ENCODE assay signal across 9 cellular contexts in genomic region chr6:137868721-137869631, GRCh38. TPM values are rescaled to one million over a fixed set of nuclear protein-coding genes. Genes with fewer than 3 reads are reported as not detected.
DNase-seq lines count a peak whose midpoint lies in the region; ATAC-seq, FAIRE-seq and TF ChIP-seq lines count a peak whose summit lies in the region.
"Had no signal": no experiment of that assay in that cellular context is flagged by ENCODE, and none has a peak within 500 bp of the region (broad histone marks: within the 10 kb centered on the region; RNA-seq: fewer than 3 reads in every experiment).

No MANE protein-coding gene starts in this region.

- peak overlapping the region in 7 of 10 donors; percentile 75 to 99 (median 86) for H3K4me3 ChIP-seq in heart right ventricle
- H3K4me3 ChIP-seq in astrocyte (ENCODE audit: insufficient read depth, low read depth, low read length) = peak overlapping the region; percentile 83
- H3K4me3 ChIP-seq in lung = peak overlapping the region; percentile 27
- H3K4me3 ChIP-seq in urinary bladder (ENCODE audit: low read depth, low read length) = peak overlapping the region; percentile 63
- peak overlapping the region in 1 of 4 donors; percentile 71 for H3K4me3 ChIP-seq in adrenal gland

- H2AFZ ChIP-seq in astrocyte (ENCODE audit: low read depth, low read length) = no peak overlapping the region

- H3K4me3 Mint-ChIP-seq in astrocyte (ENCODE audit: unreplicated experiment) = peak overlapping the region; percentile 95

- DNase-seq in heart right ventricle = no peak
- no peak for DNase-seq in left cardiac atrium
- no peak for DNase-seq in astrocyte (ENCODE audit: low read depth)
- no peak for DNase-seq in lung (ENCODE audit: low spot score)
- DNase-seq in adrenal gland = no peak
- DNase-seq in EL = no peak
- DNase-seq in GM19240 (ENCODE audit: insufficient read length, low spot score) = no peak
- DNase-seq: activated CD4-positive, CD25-positive, alpha-beta regulatory T cell treated with anti-CD3 and anti-CD28 coated beads, Interleukin-2, amount 50 U/mL, for 72 hours had no signal

- H3K9ac ChIP-seq in astrocyte (ENCODE audit: low read length) = peak overlapping the region; percentile 82

- H3K36me3 ChIP-seq in heart right ventricle = peaks cover 0 to 22% (median 0%) of the 10 kb centered on the region in 9 donors
- H3K36me3 ChIP-seq in astrocyte (ENCODE audit: insufficient read depth, low read length) = no peaks in the 10 kb centered on the region
- peaks cover 0 to 3% of the 10 kb centered on the region in 2 donors for H3K36me3 ChIP-seq in lung (ENCODE audit: control insufficient read depth in 2 of 2, insufficient read depth in 2 of 2, low read length in 2 of 2)
- no peaks in the 10 kb centered on the region for H3K36me3 ChIP-seq in urinary bladder (ENCODE audit: insufficient read depth)
- no peaks in the 10 kb centered on the region for H3K36me3 ChIP-seq in adrenal gland (replicated peaks in 1 of 2)

- H3K4me2 ChIP-seq in astrocyte (ENCODE audit: low read length) = peak overlapping the region; percentile 89

- H4K20me1 ChIP-seq in astrocyte (ENCODE audit: insufficient read depth, low read length) = peaks cover 13% of the 10 kb centered on the region

- no peaks in the 10 kb centered on the region for H3K27me3 Mint-ChIP-seq in astrocyte (ENCODE audit: low read depth, unreplicated experiment)

- intact Hi-C loops in heart right ventricle (cut with DNase I) = loop anchor here in 7 of 10 donors (5.0 to 10.0 kb wide), 5 partner anchors 67 to 162 kb away; no protein-coding TSS in a partner anchor
- intact Hi-C loops in left cardiac atrium (cut with DNase I) = loop anchor here in 1 of 2 donors (5.0 to 10.0 kb wide), 2 partner anchors 76 to 162 kb away; no protein-coding TSS in a partner anchor
- intact Hi-C loops in adrenal gland (cut with DNase I) = loop anchor here (5.0 to 10.0 kb wide), 4 partner anchors 64 to 162 kb away; no protein-coding TSS in a partner anchor

- peak in 1 of 9 donors; percentile 8 for TF ChIP-seq CTCF in heart right ventricle (IDR thresholded peaks at IDR 0.05)
- TF ChIP-seq CTCF in astrocyte (IDR thresholded peaks at IDR 0.05; ENCODE audit: insufficient read depth, low read depth, low read length) = no peak
- no peak for TF ChIP-seq CTCF in lung (IDR thresholded peaks at IDR 0.05; ENCODE audit: control extremely low read depth, extremely low read depth)
- TF ChIP-seq CTCF in adrenal gland (IDR thresholded peaks at IDR 0.05) = no peak

- H3K27ac ChIP-seq in heart right ventricle (peak overlapping the region in 5 of 10 donors; percentile 87 to 96 (median 91)), astrocyte (ENCODE audit: low read depth, low read length) (no peak overlapping the region), lung (ENCODE audit: low read depth in 1 of 2, low read length in 1 of 2) (peak overlapping the region in 1 of 2 donors; percentile 32), urinary bladder (ENCODE audit: low read depth) (no peak overlapping the region), adrenal gland (peak overlapping the region in 1 of 5 donors; percentile 11)

- FAIRE-seq in astrocyte (lab: Jason Lieb, UNC) = no peak

- H3K4me1 Mint-ChIP-seq in astrocyte (ENCODE audit: low read depth, unreplicated experiment) = peaks cover 38% of the 10 kb centered on the region

- H3K36me3 Mint-ChIP-seq in astrocyte (ENCODE audit: low read depth, unreplicated experiment) = no peaks in the 10 kb centered on the region

- H3K9me3 ChIP-seq in heart right ventricle (no peaks in the 10 kb centered on the region), astrocyte (ENCODE audit: insufficient read depth, low read depth, low read length) (no peaks in the 10 kb centered on the region), lung (ENCODE audit: control insufficient read depth in 2 of 2, insufficient read depth in 1 of 2, low read length in 1 of 2) (no peaks in the 10 kb centered on the region), adrenal gland (replicated peaks in 1 of 3) (no peaks in the 10 kb centered on the region)

- H3K4me1 ChIP-seq in heart right ventricle (peaks cover 3 to 66% (median 49%) of the 10 kb centered on the region in 9 donors), astrocyte (ENCODE audit: insufficient read depth, low read length) (peaks cover 39% of the 10 kb centered on the region), lung (ENCODE audit: control insufficient read depth in 2 of 2, insufficient read depth in 2 of 2, low read length in 2 of 2) (peaks cover 3 to 9% of the 10 kb centered on the region in 2 donors), urinary bladder (ENCODE audit: insufficient read depth) (peaks cover 2% of the 10 kb centered on the region), adrenal gland (replicated peaks in 1 of 2) (peaks cover 0 to 29% of the 10 kb centered on the region in 2 donors)

- H3K79me2 ChIP-seq in astrocyte (ENCODE audit: insufficient read depth, low read length) = peaks cover 40% of the 10 kb centered on the region

- H3K27me3 ChIP-seq in heart right ventricle (no peaks in the 10 kb centered on the region), astrocyte (ENCODE audit: insufficient read depth, low read length) (no peaks in the 10 kb centered on the region), lung (ENCODE audit: control insufficient read depth, insufficient read depth) (no peaks in the 10 kb centered on the region), adrenal gland (no peaks in the 10 kb centered on the region)

- no peak for TF ChIP-seq POLR2A in adrenal gland (IDR thresholded peaks at IDR 0.05)

- H3K27ac Mint-ChIP-seq in astrocyte (ENCODE audit: unreplicated experiment) = no peak overlapping the region

- ATAC-seq in heart right ventricle (no peak), left cardiac atrium (no peak), lung (ENCODE audit: insufficient read depth, low FRiP score) (no peak)

- no peaks in the 10 kb centered on the region for H3K9me3 Mint-ChIP-seq in astrocyte (ENCODE audit: unreplicated experiment)

- 73 to 74% methylated on average over 10 of the region's 10 CpGs for WGBS in heart right ventricle, 2 donors
- 61 to 66% methylated on average over 10 of the region's 10 CpGs for WGBS in lung, 2 donors
- WGBS in urinary bladder = 64% methylated on average over 10 of the region's 10 CpGs
- 60 to 71% (median 67%) methylated on average over 10 of the region's 10 CpGs for WGBS in adrenal gland, 4 donors

RNA-seq across cellular contexts. Expression of gene TNFAIP3, which starts 1.9 kb away (rescaled TPM):
- total RNA-seq in heart right ventricle (10 to 100 TPM in 5 of 10 donors, 1 to 10 TPM in 5; 3.2 to 33.3 (median 9.6) TPM), left cardiac atrium (10 to 100 TPM; 10.9 to 13.6 TPM), astrocyte (16.2 and 16.8 TPM in 2 replicates), lung (10 to 100 TPM; 79.8 to 95.1 TPM), urinary bladder (17.0 TPM), adrenal gland (10 to 100 TPM in 7 of 8 donors, 1 to 10 TPM in 1; 5.0 to 29.7 (median 17.6) TPM)
- polyA plus RNA-seq in heart right ventricle (1 to 10 TPM; 2.9 to 4.5 TPM), lung (100 to 1,000 TPM in 1 of 2 donors, 10 to 100 TPM in 1; 13.4 to 396 TPM), urinary bladder (25.3 TPM), adrenal gland (10 to 100 TPM; 10.5 to 15.5 (median 13.9) TPM)
